In genomic region chr9:37353791-37354190, GRCh38 we compare ENCODE assay signal across 23 cellular contexts.
"Had no signal": no experiment of that assay in that cellular context is flagged by ENCODE, and none has a peak within 500 bp of the region (broad histone marks: within the 10 kb centered on the region; RNA-seq: fewer than 3 reads in every experiment).

No MANE protein-coding gene starts in this region.

- H3K4me3 Mint-ChIP-seq: activated CD8-positive, alpha-beta T cell treated with anti-CD3 and anti-CD28 coated beads, Interleukin-2, amount 10 ng/mL, durations not matched to agents 7 days and 5 days; activated naive CD4-positive, alpha-beta T cell treated with anti-CD3 and anti-CD28 coated beads, Interleukin-2, amount 50 U/mL, for 24 hours had no signal

- H3K27ac ChIP-seq: SK-N-MC had no signal

- DNase-seq: activated CD4-positive, alpha-beta T cell treated with anti-CD3 and anti-CD28 coated beads for 48 hours; activated CD4-positive, alpha-beta T cell treated with anti-CD3 and anti-CD28 coated beads, Interleukin-2, amount 50 U/mL, for 4 hours; activated CD4-positive, CD25-positive, alpha-beta regulatory T cell treated with anti-CD3 and anti-CD28 coated beads, Interleukin-2, amount 50 U/mL, for 72 hours; activated CD8-positive, alpha-beta memory T cell treated with anti-CD3 and anti-CD28 coated beads, Interleukin-2, amount 50 U/mL, for 48 hours; activated CD8-positive, alpha-beta T cell treated with anti-CD3 and anti-CD28 coated beads, Interleukin-2, amount 10 ng/mL, durations not matched to agents 7 days and 5 days; activated T-cell treated with anti-CD3 and anti-CD28 coated beads, Interleukin-2, amount 50 U/mL, for 1 hour; anterior cingulate cortex; caudate nucleus; MM.1S; NCI-H1105 treated with DMSO at 0.1 percent for 48 hours; NCI-H1436 treated with DMSO at 0.1 percent for 48 hours; NCI-H187; NCI-H2081; NCI-H510A treated with DMSO at 0.1 percent for 48 hours; NCI-H69; NK-92 treated with Interleukin-12 subunit alpha and Interleukin-12 subunit beta, amount 100 ng/mL, for 24 hours; OCI-M1; RPMI8226; T-helper 1 cell had no signal

- H3K27me3 Mint-ChIP-seq: activated naive CD4-positive, alpha-beta T cell treated with anti-CD3 and anti-CD28 coated beads, Interleukin-2, amount 50 U/mL, for 24 hours had no signal

- H3K4me3 ChIP-seq: SK-N-MC had no signal

- H3K27ac Mint-ChIP-seq: activated CD8-positive, alpha-beta T cell treated with anti-CD3 and anti-CD28 coated beads, Interleukin-2, amount 10 ng/mL, durations not matched to agents 7 days and 5 days; activated naive CD4-positive, alpha-beta T cell treated with anti-CD3 and anti-CD28 coated beads, Interleukin-2, amount 50 U/mL, for 24 hours had no signal

- H3K9me3 Mint-ChIP-seq: activated naive CD4-positive, alpha-beta T cell treated with anti-CD3 and anti-CD28 coated beads, Interleukin-2, amount 50 U/mL, for 24 hours had no signal

- H3K4me1 Mint-ChIP-seq: activated naive CD4-positive, alpha-beta T cell treated with anti-CD3 and anti-CD28 coated beads, Interleukin-2, amount 50 U/mL, for 24 hours had no signal

- ATAC-seq: activated CD8-positive, alpha-beta T cell treated with anti-CD3 and anti-CD28 coated beads, Interleukin-2, amount 10 ng/mL, durations not matched to agents 7 days and 5 days; Panc1; Right ventricle myocardium inferior had no signal
